In the genomic region with DNA sequence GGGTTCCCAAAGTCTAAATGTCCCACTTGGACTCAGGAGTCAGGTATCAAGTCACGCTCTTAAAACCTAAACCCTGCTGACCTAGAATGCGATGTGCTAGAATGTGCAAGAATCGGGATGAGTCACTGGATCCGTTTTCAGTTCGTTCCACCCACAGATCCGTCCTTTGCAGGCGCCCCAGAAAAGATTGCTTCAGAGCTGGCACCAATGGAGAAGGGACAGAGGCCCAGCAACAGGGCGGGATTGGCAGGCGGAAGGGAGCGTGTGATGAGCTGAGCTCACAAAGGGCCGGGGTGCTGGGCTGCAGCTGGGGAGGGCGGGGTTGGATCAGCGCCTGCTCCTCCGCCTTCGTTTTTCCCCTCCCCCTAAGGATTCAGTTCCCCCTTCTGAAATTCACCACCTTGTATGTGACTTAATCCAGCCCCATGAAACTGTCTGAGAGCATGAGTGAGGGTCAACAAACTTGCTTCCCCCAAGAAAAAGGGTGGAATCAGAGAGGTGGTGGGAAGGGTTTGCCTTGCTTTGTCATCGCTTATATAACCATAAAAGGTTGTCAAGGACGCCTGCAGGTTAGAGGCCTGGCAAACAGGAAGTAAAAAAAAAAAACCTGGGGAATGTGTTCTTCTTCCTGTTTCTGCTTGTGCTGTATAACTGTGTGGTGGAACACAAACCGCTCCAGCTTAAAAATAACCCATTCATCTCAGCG, we compare ENCODE assay signal across 7 cellular contexts. TPM values are rescaled to one million over a fixed set of nuclear protein-coding genes. Genes with fewer than 3 reads are reported as not detected.
DNase-seq lines count a peak whose midpoint lies in the region; ATAC-seq and TF ChIP-seq lines count a peak whose summit lies in the region.

No MANE protein-coding gene starts in this region.

- intact Hi-C loops in right lobe of liver (cut with DNase I) = no loop called here

- H3K4me3 ChIP-seq in coronary artery (peak overlapping the region; percentile 97), right lobe of liver (peak overlapping the region in 2 of 3 donors; percentile 28 to 35)

- DNase-seq in WTC11 (ENCODE audit: low spot score) = peak; percentile 95
- DNase-seq in coronary artery (ENCODE audit: low spot score) = peak; percentile 99
- DNase-seq in right lobe of liver = peak; percentile 97 to 98 (median 98)
- peak; percentile 80 to 91 (median 85) for DNase-seq in stimulated activated CD4-positive, alpha-beta T cell treated with anti-CD3 and anti-CD28 coated beads, TNF-alpha, amount 100 ng/mL, for 24 hours (ENCODE audit: low read depth in 3 of 3)
- DNase-seq in stimulated activated naive CD4-positive, alpha-beta T cell (lab: John Stamatoyannopoulos, UW) = no peak

- H3K27me3 Mint-ChIP-seq in WTC11 (ENCODE audit: low read depth) = no peaks in the 10 kb centered on the region

- peak; percentile 46 for ATAC-seq in GM19023 (IDR thresholded peaks at IDR 0.05; ENCODE audit: unreplicated experiment)
- peak; percentile 55 for ATAC-seq in HG03175 (IDR thresholded peaks at IDR 0.05; ENCODE audit: unreplicated experiment)
- peak; percentile 87 for ATAC-seq in WTC11
- ATAC-seq in right lobe of liver = peak; percentile 60 to 84 (median 74)

- peaks cover 22% of the 10 kb centered on the region for H3K36me3 Mint-ChIP-seq in WTC11

- CTCF ChIA-PET in WTC11 (lab: Charles Lee) = interaction anchor here (0.7 to 5.8 kb wide), 3 partner anchors 10 to 269 kb away, joined by 5 to 41 read pairs (median 35); partner anchors contain the start of gene TMEM132B

- peak overlapping the region; percentile 82 for H3K4me3 Mint-ChIP-seq in WTC11

- peaks cover 3 to 32% (median 10%) of the 10 kb centered on the region in 4 donors for H3K4me1 ChIP-seq in right lobe of liver

- POLR2A ChIA-PET in WTC11 (lab: Charles Lee) = interaction anchor here (0.6 to 1.7 kb wide), 6 partner anchors 11 to 78 kb away, joined by 4 to 10 read pairs (median 5); no protein-coding TSS in a partner anchor

- no peaks in the 10 kb centered on the region for H3K27me3 ChIP-seq in right lobe of liver

- no peaks in the 10 kb centered on the region for H3K9me3 Mint-ChIP-seq in WTC11

- peak overlapping the region; percentile 100 for H3K27ac ChIP-seq in coronary artery
- H3K27ac ChIP-seq in right lobe of liver = peak overlapping the region; percentile 100

- peak overlapping the region; percentile 100 for H3K27ac Mint-ChIP-seq in WTC11

- peaks cover 0 to 14% (median 0%) of the 10 kb centered on the region in 4 donors for H3K36me3 ChIP-seq in right lobe of liver

- no peaks in the 10 kb centered on the region for H3K9me3 ChIP-seq in right lobe of liver

- no peak for TF ChIP-seq CTCF in WTC11 (IDR thresholded peaks at IDR 0.05)
- TF ChIP-seq CTCF in coronary artery (IDR thresholded peaks at IDR 0.05) = no peak
- no peak for TF ChIP-seq CTCF in right lobe of liver (IDR thresholded peaks at IDR 0.05)

- peaks cover 82% of the 10 kb centered on the region for H3K4me1 Mint-ChIP-seq in WTC11

- TF ChIP-seq POLR2A in right lobe of liver (IDR thresholded peaks at IDR 0.05) = peak; percentile 75

- WGBS in right lobe of liver (ENCODE audit: insufficient coverage, low coverage, low lambda C conversion rate, missing lambda C conversion rate) = under 1% methylated on average over 19 of the region's 19 CpGs

TF ChIP-seq in WTC11, 78 proteins besides CTCF, POLR2A, EP300 and RAD21 (continues in another document):
- TF ChIP-seq TCF7 (CRISPR knock-in tag; IDR thresholded peaks at IDR 0.05; ENCODE audit: low read depth) (no peak), NFE2L1 (CRISPR knock-in tag; IDR thresholded peaks at IDR 0.05) (peak; percentile 64), NR1H2 (CRISPR knock-in tag; IDR thresholded peaks at IDR 0.05) (no peak), MAX (CRISPR knock-in tag; IDR thresholded peaks at IDR 0.05) (peak; percentile 21; the same call in 1 of the 2 replicates), ZNF396 (CRISPR knock-in tag; IDR thresholded peaks at IDR 0.05; ENCODE audit: borderline replicate concordance) (no peak), ZNF532 (CRISPR knock-in tag; IDR thresholded peaks at IDR 0.05; ENCODE audit: borderline replicate concordance) (no peak), GABPB1 (CRISPR knock-in tag; IDR thresholded peaks at IDR 0.05) (0 out of 2 replicates have a peak, but pooled peaks have one; percentile 13), CREB1 (CRISPR knock-in tag; IDR thresholded peaks at IDR 0.05) (no peak), TEAD1 (CRISPR knock-in tag; IDR thresholded peaks at IDR 0.05) (0 out of 2 replicates have a peak, but pooled peaks have one; percentile 32)
- TF ChIP-seq, protein P1, sequence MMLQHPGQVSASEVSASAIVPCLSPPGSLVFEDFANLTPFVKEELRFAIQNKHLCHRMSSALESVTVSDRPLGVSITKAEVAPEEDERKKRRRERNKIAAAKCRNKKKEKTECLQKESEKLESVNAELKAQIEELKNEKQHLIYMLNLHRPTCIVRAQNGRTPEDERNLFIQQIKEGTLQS (CRISPR knock-in tag; conservative IDR thresholded peaks at IDR 0.05) = no peak; the same call in 1 of the 2 replicates
- TF ChIP-seq, protein P2, sequence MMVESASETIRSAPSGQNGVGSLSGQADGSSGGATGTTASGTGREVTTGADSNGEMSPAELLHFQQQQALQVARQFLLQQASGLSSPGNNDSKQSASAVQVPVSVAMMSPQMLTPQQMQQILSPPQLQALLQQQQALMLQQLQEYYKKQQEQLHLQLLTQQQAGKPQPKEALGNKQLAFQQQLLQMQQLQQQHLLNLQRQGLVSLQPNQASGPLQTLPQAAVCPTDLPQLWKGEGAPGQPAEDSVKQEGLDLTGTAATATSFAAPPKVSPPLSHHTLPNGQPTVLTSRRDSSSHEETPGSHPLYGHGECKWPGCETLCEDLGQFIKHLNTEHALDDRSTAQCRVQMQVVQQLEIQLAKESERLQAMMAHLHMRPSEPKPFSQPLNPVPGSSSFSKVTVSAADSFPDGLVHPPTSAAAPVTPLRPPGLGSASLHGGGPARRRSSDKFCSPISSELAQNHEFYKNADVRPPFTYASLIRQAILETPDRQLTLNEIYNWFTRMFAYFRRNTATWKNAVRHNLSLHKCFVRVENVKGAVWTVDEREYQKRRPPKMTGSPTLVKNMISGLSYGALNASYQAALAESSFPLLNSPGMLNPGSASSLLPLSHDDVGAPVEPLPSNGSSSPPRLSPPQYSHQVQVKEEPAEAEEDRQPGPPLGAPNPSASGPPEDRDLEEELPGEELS (CRISPR knock-in tag; IDR thresholded peaks at IDR 0.05) = peak; percentile 63; the same call in 1 of the 2 replicates

RNA-seq across cellular contexts. Expression of gene UBC, which starts 2.8 kb away (rescaled TPM):
- total RNA-seq in WTC11 (2021) (530 to 561 TPM (median 544 TPM) in 3 replicates), right lobe of liver (1,000 to 10,000 TPM in 1 of 6 experiments, 100 to 1,000 TPM in 5; 390 to 1,023 (median 604) TPM)

RNA-seq across cellular contexts. Expression of gene SCARB1, which starts 53.6 kb away (rescaled TPM):
- total RNA-seq in WTC11 (2021) (68.3 to 71.0 TPM (median 70.8 TPM) in 3 replicates), right lobe of liver (100 to 1,000 TPM; 128 to 359 (median 214) TPM)

Comparison
In these comparisons a context has a peak if more than half of its experiments do, and no peak if none do; other contexts are left out.
1. DNase-seq: peak in WTC11 (single experiment), coronary artery (single experiment), right lobe of liver (3 of 3) and stimulated activated CD4-positive, alpha-beta T cell treated with anti-CD3 and anti-CD28 coated beads, TNF-alpha, amount 100 ng/mL, for 24 hours (3 of 3); none in stimulated activated naive CD4-positive, alpha-beta T cell (0 of 6).
2. Peak in every context shown above with its lines, with median percentiles within 50 percentile points of each other: ATAC-seq.